Comparison of ENCODE assay signal across 1 cellular context in the genomic region with DNA sequence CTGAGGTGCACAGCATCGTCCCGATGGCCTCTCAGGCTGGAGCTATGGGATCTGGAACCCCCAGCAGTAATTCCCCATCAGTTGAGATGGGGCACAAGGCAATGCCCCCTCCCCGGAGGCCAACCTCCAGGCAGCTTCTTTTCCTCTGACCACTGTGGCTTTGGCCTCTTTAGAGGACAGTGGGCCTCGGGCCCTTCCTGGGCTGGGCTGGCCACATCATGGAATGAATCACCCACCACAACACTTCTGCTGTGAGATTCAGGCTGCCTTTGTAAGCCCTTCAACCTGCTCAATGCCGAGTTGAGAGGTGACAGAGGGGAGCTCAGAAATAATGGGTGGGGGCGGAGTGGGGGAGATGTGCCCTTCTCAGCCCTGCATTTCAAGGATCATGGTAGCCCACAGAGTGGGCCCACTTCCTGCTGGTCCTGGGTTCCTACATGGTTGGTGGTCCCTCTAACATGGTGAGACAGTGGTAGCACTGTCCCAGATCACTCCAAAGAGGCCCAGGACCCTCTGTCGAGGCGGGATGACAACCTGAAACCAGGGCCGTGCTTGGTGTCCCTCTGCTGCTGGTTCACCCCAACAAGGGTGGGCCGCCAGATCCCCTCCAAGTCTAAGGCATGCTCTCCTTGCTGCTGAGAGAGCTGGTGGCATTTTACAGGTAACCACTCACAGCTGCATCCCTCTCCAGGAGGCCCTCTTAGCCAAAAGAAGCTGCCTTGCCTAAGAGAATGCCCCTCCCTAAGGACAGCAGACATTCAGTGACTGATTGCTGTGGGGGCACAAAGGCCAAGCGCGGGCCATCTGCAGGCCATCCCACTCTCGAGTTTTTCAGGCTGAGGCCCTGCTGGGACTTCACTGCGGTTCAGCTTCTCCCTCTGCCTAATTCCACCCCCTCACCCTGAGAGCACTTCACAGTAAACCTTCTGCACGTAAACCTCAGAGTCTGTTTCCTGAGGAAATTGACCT.
TF ChIP-seq lines count a peak whose summit lies in the region.

No MANE protein-coding gene starts in this region.

TF ChIP-seq in HepG2, 621 proteins besides CTCF, POLR2A, EP300 and RAD21:
- no peak for TF ChIP-seq ZNF749 (CRISPR knock-in tag; IDR thresholded peaks at IDR 0.05; ENCODE audit: borderline replicate concordance)
- TF ChIP-seq, protein P1, sequence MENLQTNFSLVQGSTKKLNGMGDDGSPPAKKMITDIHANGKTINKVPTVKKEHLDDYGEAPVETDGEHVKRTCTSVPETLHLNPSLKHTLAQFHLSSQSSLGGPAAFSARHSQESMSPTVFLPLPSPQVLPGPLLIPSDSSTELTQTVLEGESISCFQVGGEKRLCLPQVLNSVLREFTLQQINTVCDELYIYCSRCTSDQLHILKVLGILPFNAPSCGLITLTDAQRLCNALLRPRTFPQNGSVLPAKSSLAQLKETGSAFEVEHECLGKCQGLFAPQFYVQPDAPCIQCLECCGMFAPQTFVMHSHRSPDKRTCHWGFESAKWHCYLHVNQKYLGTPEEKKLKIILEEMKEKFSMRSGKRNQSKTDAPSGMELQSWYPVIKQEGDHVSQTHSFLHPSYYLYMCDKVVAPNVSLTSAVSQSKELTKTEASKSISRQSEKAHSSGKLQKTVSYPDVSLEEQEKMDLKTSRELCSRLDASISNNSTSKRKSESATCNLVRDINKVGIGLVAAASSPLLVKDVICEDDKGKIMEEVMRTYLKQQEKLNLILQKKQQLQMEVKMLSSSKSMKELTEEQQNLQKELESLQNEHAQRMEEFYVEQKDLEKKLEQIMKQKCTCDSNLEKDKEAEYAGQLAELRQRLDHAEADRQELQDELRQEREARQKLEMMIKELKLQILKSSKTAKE (CRISPR knock-in tag; IDR thresholded peaks at IDR 0.05; ENCODE audit: borderline replicate concordance), result no peak
- peak; percentile 11; the same call in 1 of the 2 replicates for TF ChIP-seq ZFP91 (CRISPR knock-in tag; IDR thresholded peaks at IDR 0.05; ENCODE audit: borderline replicate concordance)
- no peak for TF ChIP-seq TP53 (CRISPR knock-in tag; conservative IDR thresholded peaks at IDR 0.05)
- no peak for TF ChIP-seq ZNF839 (CRISPR knock-in tag; IDR thresholded peaks at IDR 0.05; ENCODE audit: borderline replicate concordance)
- no peak for TF ChIP-seq ZNF557 (CRISPR knock-in tag; IDR thresholded peaks at IDR 0.05)
- TF ChIP-seq ZFP90 (CRISPR knock-in tag; IDR thresholded peaks at IDR 0.05; ENCODE audit: borderline replicate concordance), result 0 out of 2 replicates have a peak, but pooled peaks have one; percentile 27
- no peak for TF ChIP-seq MAF1 (CRISPR knock-in tag; IDR thresholded peaks at IDR 0.05; ENCODE audit: borderline replicate concordance)
- TF ChIP-seq, protein P2, sequence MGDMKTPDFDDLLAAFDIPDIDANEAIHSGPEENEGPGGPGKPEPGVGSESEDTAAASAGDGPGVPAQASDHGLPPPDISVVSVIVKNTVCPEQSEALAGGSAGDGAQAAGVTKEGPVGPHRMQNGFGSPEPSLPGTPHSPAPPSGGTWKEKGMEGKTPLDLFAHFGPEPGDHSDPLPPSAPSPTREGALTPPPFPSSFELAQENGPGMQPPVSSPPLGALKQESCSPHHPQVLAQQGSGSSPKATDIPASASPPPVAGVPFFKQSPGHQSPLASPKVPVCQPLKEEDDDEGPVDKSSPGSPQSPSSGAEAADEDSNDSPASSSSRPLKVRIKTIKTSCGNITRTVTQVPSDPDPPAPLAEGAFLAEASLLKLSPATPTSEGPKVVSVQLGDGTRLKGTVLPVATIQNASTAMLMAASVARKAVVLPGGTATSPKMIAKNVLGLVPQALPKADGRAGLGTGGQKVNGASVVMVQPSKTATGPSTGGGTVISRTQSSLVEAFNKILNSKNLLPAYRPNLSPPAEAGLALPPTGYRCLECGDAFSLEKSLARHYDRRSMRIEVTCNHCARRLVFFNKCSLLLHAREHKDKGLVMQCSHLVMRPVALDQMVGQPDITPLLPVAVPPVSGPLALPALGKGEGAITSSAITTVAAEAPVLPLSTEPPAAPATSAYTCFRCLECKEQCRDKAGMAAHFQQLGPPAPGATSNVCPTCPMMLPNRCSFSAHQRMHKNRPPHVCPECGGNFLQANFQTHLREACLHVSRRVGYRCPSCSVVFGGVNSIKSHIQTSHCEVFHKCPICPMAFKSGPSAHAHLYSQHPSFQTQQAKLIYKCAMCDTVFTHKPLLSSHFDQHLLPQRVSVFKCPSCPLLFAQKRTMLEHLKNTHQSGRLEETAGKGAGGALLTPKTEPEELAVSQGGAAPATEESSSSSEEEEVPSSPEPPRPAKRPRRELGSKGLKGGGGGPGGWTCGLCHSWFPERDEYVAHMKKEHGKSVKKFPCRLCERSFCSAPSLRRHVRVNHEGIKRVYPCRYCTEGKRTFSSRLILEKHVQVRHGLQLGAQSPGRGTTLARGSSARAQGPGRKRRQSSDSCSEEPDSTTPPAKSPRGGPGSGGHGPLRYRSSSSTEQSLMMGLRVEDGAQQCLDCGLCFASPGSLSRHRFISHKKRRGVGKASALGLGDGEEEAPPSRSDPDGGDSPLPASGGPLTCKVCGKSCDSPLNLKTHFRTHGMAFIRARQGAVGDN (CRISPR knock-in tag; IDR thresholded peaks at IDR 0.05), result peak; percentile 78
- TF ChIP-seq ARID4A (CRISPR knock-in tag; IDR thresholded peaks at IDR 0.05; ENCODE audit: borderline replicate concordance), result 0 out of 2 replicates have a peak, but pooled peaks have one; percentile 29
- TF ChIP-seq ZNF343 (CRISPR knock-in tag; IDR thresholded peaks at IDR 0.05), result no peak
- TF ChIP-seq NFKB2 (CRISPR knock-in tag; IDR thresholded peaks at IDR 0.05; ENCODE audit: borderline replicate concordance), result 0 out of 2 replicates have a peak, but pooled peaks have one; percentile 23
